Comparison of ENCODE assay signal across 7 cellular contexts in the genomic region with DNA sequence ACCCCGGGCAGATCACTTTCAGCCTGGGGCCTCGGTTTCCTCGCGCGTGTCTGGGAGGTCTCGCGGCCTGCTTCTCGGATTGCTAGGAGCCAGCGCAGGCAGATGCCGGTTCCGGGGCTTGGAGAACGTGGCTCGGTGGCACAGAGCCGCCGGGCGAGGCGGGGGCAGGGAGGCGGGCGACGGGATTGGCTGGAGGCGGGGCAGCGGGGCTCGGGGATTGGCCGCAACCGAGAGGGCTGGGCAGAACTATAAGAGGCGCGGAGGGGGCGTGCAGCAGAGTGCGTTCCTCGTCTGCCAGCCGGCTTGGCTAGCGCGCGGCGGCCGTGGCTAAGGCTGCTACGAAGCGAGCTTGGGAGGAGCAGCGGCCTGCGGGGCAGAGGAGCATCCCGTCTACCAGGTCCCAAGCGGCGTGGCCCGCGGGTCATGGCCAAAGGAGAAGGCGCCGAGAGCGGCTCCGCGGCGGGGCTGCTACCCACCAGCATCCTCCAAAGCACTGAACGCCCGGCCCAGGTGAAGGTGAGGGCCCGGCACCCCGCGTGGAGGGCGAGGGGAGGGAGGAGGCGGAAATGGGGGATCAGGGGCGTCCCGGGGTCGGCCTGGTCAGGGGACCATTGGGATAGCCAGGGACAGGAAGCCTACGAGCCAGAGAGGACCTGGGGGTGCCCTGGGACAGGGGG. TPM values are rescaled to one million over a fixed set of nuclear protein-coding genes. Genes with fewer than 3 reads are reported as not detected.
DNase-seq lines count a peak whose midpoint lies in the region; ATAC-seq and TF ChIP-seq lines count a peak whose summit lies in the region.

A gene (plus strand): TSS at position 276 of the 677 bp plus-strand sequence. CDS start 148 bp downstream, at position 424.

- DNase-seq in NCI-H2227 (lab: John Stamatoyannopoulos, UW; ENCODE audit: unreplicated experiment) (peak; percentile 95), chondrocyte (ENCODE audit: low spot score) (peak; percentile 96), kidney glomerular epithelial cell (lab: John Stamatoyannopoulos, UW) (peak; percentile 75)
- peak; percentile 93 to 95 for DNase-seq in activated CD4-positive, alpha-beta T cell treated with anti-CD3 and anti-CD28 coated beads for 24 hours (ENCODE audit: low read depth in 2 of 2)
- DNase-seq in stimulated activated CD4-positive, alpha-beta T cell treated with anti-CD3 and anti-CD28 coated beads, Interleukin-15, amount 100 ng/mL, for 48 hours (ENCODE audit: low read depth in 2 of 2), result peak; percentile 84 to 92

- no peaks in the 10 kb centered on the region for H3K9me3 Mint-ChIP-seq in chondrocyte (ENCODE audit: low read depth)

- ATAC-seq in HG03097 (IDR thresholded peaks at IDR 0.05; ENCODE audit: low FRiP score, unreplicated experiment), result peak; percentile 79

- peak; percentile 95 for TF ChIP-seq POLR2A in GM18526 (IDR thresholded peaks at IDR 0.05; ENCODE audit: extremely low read depth, insufficient read length)

- peak within 1 kb of the TSS; percentile 65 for H3K27ac Mint-ChIP-seq in chondrocyte (ENCODE audit: unreplicated experiment)

- peaks cover 39% of the 10 kb centered on the region for H3K4me1 Mint-ChIP-seq in chondrocyte (ENCODE audit: low read depth)

- no peaks in the 10 kb centered on the region for H3K27me3 Mint-ChIP-seq in chondrocyte (ENCODE audit: low read depth)

- no peaks in the 10 kb centered on the region for H3K36me3 Mint-ChIP-seq in chondrocyte (ENCODE audit: low read depth)

- no peak for TF ChIP-seq CTCF in chondrocyte (IDR thresholded peaks at IDR 0.05)

- H3K4me3 Mint-ChIP-seq in chondrocyte (ENCODE audit: unreplicated experiment), result peak within 1 kb of the TSS; percentile 85

RNA-seq across cellular contexts. Expression of the gene that starts here (rescaled TPM):
- 1.4 to 2.5 TPM (median 1.8 TPM) in 3 replicates for total RNA-seq in chondrocyte

Comparison
In these comparisons a context has a peak if more than half of its experiments do, and no peak if none do; other contexts are left out.
1. Peak in every context shown above with its lines: DNase-seq and ATAC-seq.